9 cellular contexts compared by ENCODE assay signal in genomic region chr1:154940880-154941228, GRCh38. TPM values are rescaled to one million over a fixed set of nuclear protein-coding genes. Genes with fewer than 3 reads are reported as not detected.
A peak's percentile ranks its signal among the peaks of the same experiment; 100 is the strongest.
DNase-seq lines count a peak whose midpoint lies in the region; ATAC-seq and TF ChIP-seq lines count a peak whose summit lies in the region.
"Had no signal": no experiment of that assay in that cellular context is flagged by ENCODE, and none has a peak within 500 bp of the region (broad histone marks: within the 10 kb centered on the region; RNA-seq: fewer than 3 reads in every experiment).

No MANE protein-coding gene starts in this region.

- no peak for TF ChIP-seq CTCF in GM12864 (IDR thresholded peaks at IDR 0.05; ENCODE audit: low read depth, low read length, missing control alignments)
- TF ChIP-seq CTCF in OCI-LY1 (IDR thresholded peaks at IDR 0.05; ENCODE audit: low read length) = no peak
- TF ChIP-seq CTCF in spleen (IDR thresholded peaks at IDR 0.05 in 8 of 11, conservative IDR thresholded peaks at IDR 0.05 in 3 of 11) = no peak
- TF ChIP-seq CTCF in Calu3 (IDR thresholded peaks at IDR 0.05; ENCODE audit: unreplicated experiment) = no peak

- H3K9me2 ChIP-seq in OCI-LY1 (ENCODE audit: low read depth, low read length) = no peaks in the 10 kb centered on the region

- intact Hi-C loops in spleen (cut with DNase I; ENCODE audit: low total_unique reads) = no loop called here
- intact Hi-C loops in Calu3 (cut with micrococcal nuclease; ENCODE audit: unreplicated experiment) = no loop called here

- H3K4me1 ChIP-seq in OCI-LY1 (ENCODE audit: insufficient read depth, low read length, severe bottlenecking) (peaks cover 81% of the 10 kb centered on the region), spleen (peaks cover 54 to 93% (median 80%) of the 10 kb centered on the region in 6 donors)

- H3K27me3 Mint-ChIP-seq in Calu3 (ENCODE audit: unreplicated experiment) = no peaks in the 10 kb centered on the region

- H3K27ac Mint-ChIP-seq in Calu3 (ENCODE audit: unreplicated experiment) = no peak overlapping the region

- DNase-seq in GM12864 (ENCODE audit: low read depth) (no peak), spleen (no peak), Calu3 (no peak)
- DNase-seq in effector CD4-positive, alpha-beta T cell = no peak
- DNase-seq: NCI-H2081 treated with DMSO at 0.1 percent for 48 hours; stimulated activated CD4-positive, alpha-beta T cell treated with anti-CD3 and anti-CD28 coated beads, Interleukin-12 subunit alpha, Interleukin-12 subunit beta, amount 100 ng/mL, for 4 hours had no signal

- WGBS in spleen, 5 donors = 62 to 73% (median 66%) methylated on average over 5 of the region's 5 CpGs

- peak overlapping the region; percentile 97 for H3K27ac ChIP-seq in OCI-LY1 (ENCODE audit: low read depth, low read length, poor library complexity, severe bottlenecking)
- H3K27ac ChIP-seq in cingulate gyrus (ENCODE audit: low read depth, low read length) = peak overlapping the region; percentile 23
- H3K27ac ChIP-seq in spleen = peak overlapping the region in 7 of 8 donors; percentile 72 to 99 (median 84)

- peaks cover 20% of the 10 kb centered on the region for H3K36me3 Mint-ChIP-seq in Calu3 (ENCODE audit: insufficient read depth, unreplicated experiment)

- CTCF ChIA-PET in Calu3 (lab: Charles Lee) = interaction anchor here (0.5 to 0.6 kb wide), 2 partner anchors 33 to 104 kb away, joined by 3 to 6 read pairs; no protein-coding TSS in a partner anchor

- H4K20me1 ChIP-seq in OCI-LY1 (ENCODE audit: insufficient read depth, low read length) = no peaks in the 10 kb centered on the region

- H3K36me3 ChIP-seq in OCI-LY1 (ENCODE audit: insufficient read depth, low read length) (peaks cover 4% of the 10 kb centered on the region; the same call in 1 of the 2 replicates), spleen (peaks cover 0 to 17% (median 12%) of the 10 kb centered on the region in 6 donors)

- no peaks in the 10 kb centered on the region; the same call in 1 of the 2 replicates for H3F3A ChIP-seq in OCI-LY1 (ENCODE audit: insufficient read depth, low read length)

- TF ChIP-seq POLR2A in spleen (IDR thresholded peaks at IDR 0.05) = no peak

- peaks cover 49% of the 10 kb centered on the region for H3K4me1 Mint-ChIP-seq in Calu3 (ENCODE audit: low read depth, unreplicated experiment)

- no peaks in the 10 kb centered on the region for H3K9me3 ChIP-seq in OCI-LY1 (ENCODE audit: low read length)
- H3K9me3 ChIP-seq in spleen = no peaks in the 10 kb centered on the region

- H3K9ac ChIP-seq in OCI-LY1 (ENCODE audit: low read length) = peak overlapping the region; percentile 92

- no peak overlapping the region for H2AFZ ChIP-seq in OCI-LY1 (ENCODE audit: low read length)

- no peaks in the 10 kb centered on the region; the same call in 1 of the 2 replicates for H3K79me2 ChIP-seq in OCI-LY1 (ENCODE audit: insufficient read depth, low read length)

- peak overlapping the region; percentile 95 for H3K4me2 ChIP-seq in OCI-LY1 (ENCODE audit: low read length)

- no peak for ATAC-seq in HG03520 (IDR thresholded peaks at IDR 0.05; ENCODE audit: unreplicated experiment)

- H3K27me3 ChIP-seq in OCI-LY1 (ENCODE audit: insufficient read depth, low read length) (no peaks in the 10 kb centered on the region), spleen (replicated peaks in 1 of 7) (no peaks in the 10 kb centered on the region)

- peak overlapping the region; percentile 63 for H3K4me3 ChIP-seq in GM12864 (ENCODE audit: low read depth, low read length)
- peak overlapping the region; percentile 65 for H3K4me3 ChIP-seq in OCI-LY1 (ENCODE audit: low read depth, low read length, poor library complexity, severe bottlenecking)
- H3K4me3 ChIP-seq in spleen = no peak overlapping the region

- H3K4me3 Mint-ChIP-seq in Calu3 (ENCODE audit: low read depth, unreplicated experiment) = no peak overlapping the region

- no TSS peak for BruUV-seq in Calu3 (replicated peaks; lab: Mats Ljungman, UMichigan)

- H3K9me3 Mint-ChIP-seq in Calu3 (ENCODE audit: low read depth, unreplicated experiment) = no peaks in the 10 kb centered on the region

RNA-seq across cellular contexts. Expression of gene PMVK, which starts 4.3 kb away (rescaled TPM):
- total RNA-seq in spleen = 10 to 100 TPM; 12.4 to 50.6 (median 33.8) TPM
- 10 to 100 TPM; 30.3 to 68.8 (median 42.2) TPM for polyA plus RNA-seq in spleen
- total RNA-seq in Calu3 (2022) = 43.0 and 47.3 TPM in 2 replicates

RNA-seq across cellular contexts. Expression of gene PBXIP1, which starts 15.0 kb away (rescaled TPM):
- total RNA-seq in spleen (100 to 1,000 TPM in 3 of 7 donors, 10 to 100 TPM in 4; 70.2 to 125 (median 95.0) TPM), Calu3 (2022) (48.1 and 49.6 TPM in 2 replicates)
- 10 to 100 TPM; 55.5 to 75.7 (median 62.2) TPM for polyA plus RNA-seq in spleen

RNA-seq across cellular contexts. Expression of gene PYGO2, which starts 20.7 kb away (rescaled TPM):
- total RNA-seq in spleen = 10 to 100 TPM; 28.4 to 36.6 (median 35.5) TPM
- 10 to 100 TPM; 19.8 to 35.7 (median 19.9) TPM for polyA plus RNA-seq in spleen
- 43.6 and 45.6 TPM in 2 replicates for total RNA-seq in Calu3 (2022)

RNA-seq across cellular contexts. Expression of gene SHC1, which starts 29.7 kb away (rescaled TPM):
- total RNA-seq in spleen = 100 to 1,000 TPM in 4 of 7 donors, 10 to 100 TPM in 3; 63.4 to 133 (median 108) TPM
- polyA plus RNA-seq in spleen = 10 to 100 TPM; 36.8 to 49.8 (median 48.6) TPM
- total RNA-seq in Calu3 (2022) = 73.5 and 77.5 TPM in 2 replicates

RNA-seq across cellular contexts. Expression of gene CKS1B, which starts 33.6 kb away (rescaled TPM):
- total RNA-seq in spleen (10 to 100 TPM; 15.7 to 42.5 (median 27.2) TPM), Calu3 (2022) (182 and 230 TPM in 2 replicates)
- 10 to 100 TPM; 17.0 to 51.5 (median 43.2) TPM for polyA plus RNA-seq in spleen

Comparison
In these comparisons a context has a peak if more than half of its experiments do, and no peak if none do; other contexts are left out.
1. H3K4me3 ChIP-seq: peak in GM12864 (single experiment) and OCI-LY1 (single experiment); none in spleen (0 of 8).
2. H3K27ac ChIP-seq: peak in every context shown above with its lines; median percentile 97 in OCI-LY1; 84 in spleen; 23 in cingulate gyrus.